In the genomic region with DNA sequence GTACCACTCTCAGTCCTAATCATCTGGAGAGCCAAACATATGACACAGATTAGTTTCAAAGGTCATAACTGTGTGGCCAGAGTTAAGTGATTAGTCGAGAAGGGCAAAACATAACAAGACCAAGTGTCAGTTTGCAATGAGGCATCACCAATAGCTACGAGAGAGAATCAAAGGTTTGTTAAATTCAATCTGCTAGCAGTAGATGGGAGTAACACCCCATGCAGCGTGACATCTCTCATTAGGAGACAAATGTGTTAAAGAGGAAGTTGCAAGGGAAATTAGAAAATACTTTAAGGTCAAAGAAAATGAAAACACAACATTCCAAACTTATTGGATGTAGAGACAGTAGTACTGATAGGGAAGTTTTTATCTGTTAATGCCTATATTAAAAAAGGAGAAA, we compare ENCODE assay signal across 21 cellular contexts.
"Had no signal": no experiment of that assay in that cellular context is flagged by ENCODE, and none has a peak within 500 bp of the region (broad histone marks: within the 10 kb centered on the region; RNA-seq: fewer than 3 reads in every experiment).

No MANE protein-coding gene starts in this region.

- H3K36me3 ChIP-seq: esophagus squamous epithelium, neutrophil, right lobe of liver, spleen, tibial artery, upper lobe of left lung, uterus had no signal

- H3K27me3 ChIP-seq: esophagus squamous epithelium, foreskin keratinocyte, neutrophil, right lobe of liver, spleen, tibial artery, upper lobe of left lung, uterus had no signal

- H3K4me3 ChIP-seq: esophagus squamous epithelium, psoas muscle, right lobe of liver, spleen, tibial artery, upper lobe of left lung, uterus had no signal

- ATAC-seq: effector memory CD8-positive, alpha-beta T cell; foreskin keratinocyte; left colon; left ventricle myocardium superior; naive thymus-derived CD4-positive, alpha-beta T cell; psoas muscle; right lobe of liver; stimulated activated memory B cell treated with anti-CD40 and anti-IgM and Interleukin-4, amounts not matched to agents 10 μg/mL and 1 μg/mL and 100 μg/mL, for 72 hours had no signal

- H3K4me1 ChIP-seq: esophagus squamous epithelium, foreskin keratinocyte, psoas muscle, right lobe of liver, spleen, tibial artery, upper lobe of left lung, uterus had no signal

- DNase-seq: cortex of kidney; effector memory CD8-positive, alpha-beta T cell; esophagus squamous epithelium; foreskin keratinocyte; head of caudate nucleus; hippocampal formation; left colon; left ventricle myocardium superior; naive thymus-derived CD4-positive, alpha-beta T cell; psoas muscle; retina; right lobe of liver; spleen; stimulated activated CD4-positive, alpha-beta T cell treated with anti-CD3 and anti-CD28 coated beads, Interleukin-15, amount 100 ng/mL, for 24 hours; stimulated activated CD4-positive, alpha-beta T cell treated with anti-CD3 and anti-CD28 coated beads, Interleukin-1b, Interleukin-23, amount 100 ng/mL, for 48 hours; stimulated activated CD4-positive, alpha-beta T cell treated with anti-CD3 and anti-CD28 coated beads, Interleukin-4, amount 100 ng/mL, for 24 hours; tibial artery; upper lobe of left lung; uterus had no signal

- H3K27ac ChIP-seq: esophagus squamous epithelium, foreskin keratinocyte, neutrophil, psoas muscle, right lobe of liver, spleen, tibial artery, upper lobe of left lung, uterus had no signal

- H3K9me3 ChIP-seq: esophagus squamous epithelium, neutrophil, psoas muscle, right lobe of liver, tibial artery, upper lobe of left lung, uterus had no signal
